ENCODE assay signal across 8 cellular contexts in the genomic region with DNA sequence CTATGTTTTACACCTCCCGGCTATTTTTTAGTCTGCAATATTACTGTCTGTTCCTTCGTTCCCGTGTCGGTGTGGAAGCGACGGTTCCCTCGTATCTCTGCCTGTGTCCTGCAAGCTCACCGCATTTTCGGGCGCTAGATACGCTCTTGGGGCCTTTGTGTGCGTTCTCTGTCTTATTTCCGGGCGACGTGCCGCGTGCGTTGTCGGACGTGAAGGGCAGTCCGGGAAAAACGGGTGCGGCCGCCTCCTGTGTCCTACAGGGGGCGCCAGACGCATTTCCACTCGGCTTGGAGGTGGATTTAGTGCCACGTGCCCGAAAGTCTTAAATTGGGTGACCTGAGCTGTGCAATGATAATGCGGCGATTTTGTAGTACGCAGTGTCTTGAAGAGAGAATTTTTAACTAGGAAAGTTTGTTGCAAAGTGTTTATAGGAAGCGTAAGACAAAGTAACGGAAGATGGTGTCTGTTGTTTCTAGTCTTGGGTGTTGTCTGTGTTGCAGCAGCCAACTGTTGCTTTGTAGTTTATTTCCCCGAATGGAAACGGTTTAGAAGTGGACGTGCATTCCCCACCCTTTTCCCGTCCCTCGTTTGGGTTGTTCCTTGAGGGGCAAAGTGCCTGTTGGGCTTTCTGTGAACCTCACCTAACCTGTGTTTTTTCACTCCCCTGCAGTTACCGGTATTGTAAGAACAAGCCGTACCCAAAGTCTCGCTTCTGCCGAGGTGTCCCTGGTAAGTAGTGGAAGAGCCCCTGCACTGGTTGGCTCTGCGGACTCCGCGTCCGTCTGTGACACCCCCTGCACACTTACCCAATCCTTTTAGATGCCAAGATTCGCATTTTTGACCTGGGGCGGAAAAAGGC. TPM values are rescaled to one million over a fixed set of nuclear protein-coding genes. Genes with fewer than 3 reads are reported as not detected.
DNase-seq lines count a peak whose midpoint lies in the region; ATAC-seq and TF ChIP-seq lines count a peak whose summit lies in the region.

No MANE protein-coding gene starts in this region.

- peak; percentile 14 for ATAC-seq in HG02678 (IDR thresholded peaks at IDR 0.05; ENCODE audit: unreplicated experiment)

- DNase-seq in D341Med (ENCODE audit: low spot score) (peak; percentile 61), NCI-H2196 treated with DMSO at 0.1 percent for 48 hours (lab: John Stamatoyannopoulos, UW; ENCODE audit: unreplicated experiment) (peak; percentile 44), cerebellar cortex (ENCODE audit: low spot score) (peak; percentile 82), kidney epithelial cell (ENCODE audit: low read depth) (no peak), HPDE6-E6E7 (ENCODE audit: extremely low spot score) (no peak)
- DNase-seq in activated CD4-positive, alpha-beta T cell treated with anti-CD3 and anti-CD28 coated beads for 1 hour, result peak; percentile 70
- DNase-seq in stimulated activated CD4-positive, alpha-beta T cell treated with anti-CD3 and anti-CD28 coated beads, Interleukin-12 subunit alpha, Interleukin-12 subunit beta, amount 100 ng/mL, for 48 hours (ENCODE audit: low read depth in 2 of 3, low spot score in 1 of 3), result peak; percentile 71 to 76 (median 73)

- H3K27me3 ChIP-seq in kidney epithelial cell (ENCODE audit: control insufficient read depth, insufficient read depth, low read length), result no peaks in the 10 kb centered on the region

- peaks cover 2% of the 10 kb centered on the region for H3K36me3 ChIP-seq in kidney epithelial cell (ENCODE audit: control insufficient read depth, insufficient read depth, low read length)

- TF ChIP-seq CTCF in kidney epithelial cell (IDR thresholded peaks at IDR 0.05; ENCODE audit: insufficient read depth, low read length, poor library complexity, severe bottlenecking), result peak; percentile 77

- H3K4me3 ChIP-seq in kidney epithelial cell (ENCODE audit: low read depth, low read length), result peak overlapping the region; percentile 96

RNA-seq across cellular contexts. Expression of gene RPL10, which starts 0.7 kb away (rescaled TPM):
- 8,307 and 11,298 TPM in 2 replicates for total RNA-seq in kidney epithelial cell

RNA-seq across cellular contexts. Expression of gene DNASE1L1, which starts 10.2 kb away (rescaled TPM):
- total RNA-seq in kidney epithelial cell, result 15.5 and 16.6 TPM in 2 replicates

RNA-seq across cellular contexts. Expression of gene TAFAZZIN, which starts 12.4 kb away (rescaled TPM):
- total RNA-seq in kidney epithelial cell, result 55.2 and 62.0 TPM in 2 replicates

RNA-seq across cellular contexts. Expression of gene EMD, which starts 19.8 kb away (rescaled TPM):
- total RNA-seq in kidney epithelial cell, result 56.2 and 60.5 TPM in 2 replicates

RNA-seq across cellular contexts. Expression of gene FLNA, which starts 24.5 kb away (rescaled TPM):
- 2,357 and 2,761 TPM in 2 replicates for total RNA-seq in kidney epithelial cell

Comparison
In these comparisons a context has a peak if more than half of its experiments do, and no peak if none do; other contexts are left out.
1. DNase-seq: peak in D341Med (single experiment), NCI-H2196 treated with DMSO at 0.1 percent for 48 hours (single experiment), activated CD4-positive, alpha-beta T cell treated with anti-CD3 and anti-CD28 coated beads for 1 hour (single experiment), cerebellar cortex (single experiment) and stimulated activated CD4-positive, alpha-beta T cell treated with anti-CD3 and anti-CD28 coated beads, Interleukin-12 subunit alpha, Interleukin-12 subunit beta, amount 100 ng/mL, for 48 hours (3 of 3); none in kidney epithelial cell (single experiment) and HPDE6-E6E7 (single experiment).